In the genomic region with DNA sequence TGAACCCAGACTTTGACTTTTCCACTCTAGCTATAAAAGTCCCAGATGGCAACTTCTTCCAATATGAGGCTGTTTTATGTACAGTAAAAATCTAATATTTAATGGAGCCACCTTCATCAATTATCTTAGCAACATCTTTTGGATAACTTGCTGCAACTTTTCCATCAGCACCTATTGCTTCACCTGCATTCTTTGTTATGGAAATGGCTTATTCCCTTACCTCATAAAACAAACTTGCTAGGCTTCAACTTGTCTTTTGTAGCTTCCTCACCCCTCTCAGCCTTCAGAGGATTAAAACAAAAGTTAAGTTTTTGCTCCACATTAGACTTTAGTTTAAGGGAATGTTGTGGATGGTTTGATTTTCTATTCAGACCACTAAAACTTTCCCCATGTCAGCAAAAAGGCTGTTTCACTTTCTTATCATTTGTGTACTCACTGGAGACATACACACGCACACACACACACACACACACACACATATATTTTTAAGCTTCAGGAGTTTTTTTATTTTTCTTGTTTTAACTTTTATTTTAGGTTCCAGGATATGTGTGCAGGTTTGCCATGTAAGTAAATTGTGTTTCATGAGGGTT, we compare ENCODE assay signal across 13 cellular contexts.
A peak's percentile ranks its signal among the peaks of the same experiment; 100 is the strongest.
DNase-seq lines count a peak whose midpoint lies in the region; TF ChIP-seq lines count a peak whose summit lies in the region.
"Had no signal": no experiment of that assay in that cellular context is flagged by ENCODE, and none has a peak within 500 bp of the region (broad histone marks: within the 10 kb centered on the region; RNA-seq: fewer than 3 reads in every experiment).

No MANE protein-coding gene starts in this region.

- dilution Hi-C loops in mammary epithelial cell (cut with HindIII; ENCODE audit: low sequenced_read_pairs): no loop called here

- H4K20me1 ChIP-seq in mammary epithelial cell (ENCODE audit: insufficient read depth, low read length) (no peaks in the 10 kb centered on the region), MM.1S (ENCODE audit: insufficient read depth, low read length) (no peaks in the 10 kb centered on the region)

- intact Hi-C loops in mammary epithelial cell (cut with micrococcal nuclease): no loop called here
- intact Hi-C loops in breast epithelium (cut with DNase I; ENCODE audit: low total_unique reads): loop anchor here (10.0 kb wide), 1 partner anchor 243 kb away; no protein-coding TSS in a partner anchor

- H3K36me3 ChIP-seq in mammary epithelial cell (ENCODE audit: insufficient read depth, low read length): no peaks in the 10 kb centered on the region
- H3K36me3 ChIP-seq in breast epithelium: no peaks in the 10 kb centered on the region
- H3K36me3 ChIP-seq in MM.1S (replicated peaks; ENCODE audit: insufficient read depth, low read length): no peaks in the 10 kb centered on the region

- DNase-seq in mammary epithelial cell: no peak
- no peak for DNase-seq in breast epithelium (ENCODE audit: low spot score in 2 of 2)
- DNase-seq in MM.1S: peak; percentile 53
- DNase-seq in epithelial cell of esophagus (ENCODE audit: low read depth): peak; percentile 68
- DNase-seq in NCI-H1930 (lab: John Stamatoyannopoulos, UW): no peak
- no peak for DNase-seq in SW 1271 (lab: John Stamatoyannopoulos, UW)
- DNase-seq in activated T-cell treated with anti-CD3 and anti-CD28 coated beads, Interleukin-2, amount 50 U/mL, for 48 hours: no peak
- DNase-seq in cerebellar cortex (ENCODE audit: low spot score): no peak
- DNase-seq: Caco-2; CD8-positive, alpha-beta memory T cell; DND-41; KBM-7 had no signal

- H3K4me2 ChIP-seq in mammary epithelial cell (ENCODE audit: insufficient read depth, low read depth, low read length) (no peak overlapping the region), MM.1S (ENCODE audit: low read depth, low read length) (no peak overlapping the region)

- no peaks in the 10 kb centered on the region for H3K9me3 ChIP-seq in mammary epithelial cell (replicated peaks; ENCODE audit: insufficient read depth, low read length)
- no peaks in the 10 kb centered on the region for H3K9me3 ChIP-seq in breast epithelium
- no peaks in the 10 kb centered on the region for H3K9me3 ChIP-seq in MM.1S (replicated peaks; ENCODE audit: insufficient read depth, low read length)
- H3K9me3 ChIP-seq: Caco-2 had no signal

- no peaks in the 10 kb centered on the region for H3K27me3 ChIP-seq in mammary epithelial cell (ENCODE audit: insufficient read depth, low read length)
- H3K27me3 ChIP-seq in breast epithelium: no peaks in the 10 kb centered on the region
- H3K27me3 ChIP-seq in MM.1S (replicated peaks; ENCODE audit: insufficient read depth, low read length): no peaks in the 10 kb centered on the region

- H3F3A ChIP-seq in MM.1S (ENCODE audit: insufficient read depth, low read length): no peaks in the 10 kb centered on the region

- H3K27ac ChIP-seq in mammary epithelial cell (ENCODE audit: insufficient read depth, low read depth, low read length): no peak overlapping the region
- no peak overlapping the region for H3K27ac ChIP-seq in breast epithelium
- H3K27ac ChIP-seq in MM.1S (ENCODE audit: low read length): no peak overlapping the region
- H3K27ac ChIP-seq: 22Rv1 had no signal

- no TSS peak for BruUV-seq in mammary epithelial cell (replicated peaks; lab: Mats Ljungman, UMichigan)

- in situ Hi-C loops in mammary epithelial cell (cut with MboI; ENCODE audit: low sequenced_read_pairs in 2 of 2): no loop called here

- H3K4me1 ChIP-seq in mammary epithelial cell (ENCODE audit: insufficient read depth, low read length): no peaks in the 10 kb centered on the region
- no peaks in the 10 kb centered on the region for H3K4me1 ChIP-seq in breast epithelium
- 0 out of 2 replicates have a peak, but pooled peaks cover 7% of the 10 kb centered on the region for H3K4me1 ChIP-seq in MM.1S (ENCODE audit: low read length)
- H3K4me1 ChIP-seq: Caco-2 had no signal

- CTCF ChIA-PET in mammary epithelial cell (lab: Charles Lee; ENCODE audit: low non-redundant PET): no interaction called here

- H2AFZ ChIP-seq in mammary epithelial cell (ENCODE audit: low read depth, low read length): peak overlapping the region; percentile 12
- no peak overlapping the region for H2AFZ ChIP-seq in MM.1S (ENCODE audit: low read length)

- TF ChIP-seq CTCF in mammary epithelial cell (conservative IDR thresholded peaks at IDR 0.05 in 1 of 2, IDR thresholded peaks at IDR 0.05 in 1 of 2; ENCODE audit: extremely low read depth in 1 of 2, insufficient read depth in 1 of 2, low read depth in 1 of 2, low read length in 2 of 2): no peak
- no peak for TF ChIP-seq CTCF in breast epithelium (IDR thresholded peaks at IDR 0.05)
- no peak for TF ChIP-seq CTCF in MM.1S (IDR thresholded peaks at IDR 0.05; ENCODE audit: low read length)
- no peak for TF ChIP-seq CTCF in epithelial cell of esophagus (IDR thresholded peaks at IDR 0.05; ENCODE audit: insufficient read depth, low read depth, low read length, missing control alignments)

- no peaks in the 10 kb centered on the region for H3K79me2 ChIP-seq in mammary epithelial cell (ENCODE audit: insufficient read depth, low read length)
- no peaks in the 10 kb centered on the region for H3K79me2 ChIP-seq in MM.1S (ENCODE audit: low read length)

- 100% methylated on average over 1 of the region's 1 CpG for WGBS in mammary epithelial cell (ENCODE audit: low coverage, missing lambda C conversion rate)

- no peak for TF ChIP-seq POLR2A in breast epithelium (IDR thresholded peaks at IDR 0.05)

- H3K4me3 ChIP-seq in mammary epithelial cell (replicated peaks in 1 of 3; ENCODE audit: insufficient read depth in 1 of 3, low read depth in 2 of 3, low read length in 3 of 3) (no peak overlapping the region), breast epithelium (no peak overlapping the region), MM.1S (ENCODE audit: low read length) (no peak overlapping the region), epithelial cell of esophagus (ENCODE audit: low read length) (no peak overlapping the region)

- H3K9ac ChIP-seq in mammary epithelial cell (ENCODE audit: insufficient read depth, low read length) (no peak overlapping the region), MM.1S (ENCODE audit: low read length) (no peak overlapping the region)

- no peaks in the 10 kb centered on the region for H3K9me2 ChIP-seq in MM.1S (replicated peaks; ENCODE audit: insufficient read depth, low read length)

Comparison
In these comparisons a context has a peak if more than half of its experiments do, and no peak if none do; other contexts are left out.
1. DNase-seq: peak in MM.1S (single experiment) and epithelial cell of esophagus (single experiment); none in mammary epithelial cell (single experiment), breast epithelium (0 of 2), NCI-H1930 (0 of 2), SW 1271 (0 of 2), activated T-cell treated with anti-CD3 and anti-CD28 coated beads, Interleukin-2, amount 50 U/mL, for 48 hours (0 of 2) and cerebellar cortex (single experiment).